ENCODE assay signal across 1 cellular context in the genomic region with DNA sequence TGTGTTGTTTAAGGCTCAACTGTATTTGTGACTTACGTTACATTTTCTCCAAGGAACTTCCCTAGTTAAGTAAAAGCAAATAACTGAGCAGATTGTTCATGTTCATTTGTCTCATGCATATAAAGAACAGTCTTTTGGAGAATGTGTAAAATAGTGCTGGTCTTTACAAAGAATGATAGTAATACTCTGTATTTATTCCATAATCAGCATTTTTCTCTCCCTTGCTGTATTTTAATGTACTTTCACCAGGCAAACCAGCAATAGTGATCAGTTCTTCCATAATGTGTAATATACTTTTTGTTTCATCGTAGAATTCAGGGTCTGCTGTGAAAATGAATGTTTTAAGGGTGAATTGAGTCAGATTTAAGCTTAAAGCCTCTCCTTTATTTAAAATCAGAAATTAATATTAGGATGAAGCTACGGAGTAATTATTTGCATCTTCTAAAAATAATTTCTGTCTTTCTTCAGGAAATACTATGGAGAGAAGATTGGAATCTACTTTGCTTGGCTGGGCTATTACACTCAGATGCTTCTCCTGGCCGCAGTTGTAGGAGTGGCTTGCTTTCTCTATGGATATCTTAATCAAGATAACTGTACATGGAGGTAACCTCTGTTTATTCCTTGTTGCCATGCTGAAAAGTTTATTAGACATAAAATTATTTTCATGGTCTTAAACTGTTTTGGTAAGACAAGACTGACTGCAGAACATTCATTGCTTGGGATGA.
TF ChIP-seq lines count a peak whose summit lies in the region.

No MANE protein-coding gene starts in this region.

TF ChIP-seq in HepG2, 621 proteins besides CTCF, POLR2A, EP300 and RAD21:
- TF ChIP-seq MAFF (IDR thresholded peaks at IDR 0.05; ENCODE audit: low read depth, low read length) (peak; percentile 81), NKX3-1 (CRISPR knock-in tag; IDR thresholded peaks at IDR 0.05) (no peak), MAFK (conservative IDR thresholded peaks at IDR 0.05 in 1 of 2, IDR thresholded peaks at IDR 0.05 in 1 of 2; ENCODE audit: low read length in 2 of 2) (peak; percentile 70 to 85)
